ENCODE assay signal across 10 cellular contexts in the genomic region with DNA sequence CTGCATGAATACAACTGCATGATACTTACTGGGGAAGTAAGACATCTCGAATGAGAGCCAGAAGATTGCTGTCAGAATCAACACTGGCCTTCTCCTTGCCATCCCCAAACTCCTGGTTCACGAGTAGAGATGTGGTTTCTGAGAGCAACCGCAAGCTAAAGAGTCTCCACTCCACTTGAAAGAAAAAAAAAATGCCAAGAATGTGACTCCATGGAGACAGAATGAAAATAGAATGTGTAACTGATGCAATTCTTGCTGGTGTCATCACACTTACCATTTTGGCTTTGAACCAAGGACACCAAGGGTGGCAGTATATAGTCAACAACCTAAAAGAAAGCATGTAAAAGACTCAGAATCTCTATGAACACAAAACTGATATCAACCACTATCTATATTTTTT.
A peak's percentile ranks its signal among the peaks of the same experiment; 100 is the strongest.
DNase-seq lines count a peak whose midpoint lies in the region; ATAC-seq and TF ChIP-seq lines count a peak whose summit lies in the region.
"Had no signal": no experiment of that assay in that cellular context is flagged by ENCODE, and none has a peak within 500 bp of the region (broad histone marks: within the 10 kb centered on the region; RNA-seq: fewer than 3 reads in every experiment).

No MANE protein-coding gene starts in this region.

- DNase-seq in ELR (ENCODE audit: low read depth) (peak; percentile 87), NT2/D1 (ENCODE audit: low read depth, low spot score) (peak; percentile 39), epithelial cell of proximal tubule (ENCODE audit: low read depth) (peak; percentile 95), osteocyte (ENCODE audit: extremely low spot score, unreplicated experiment) (no peak), nucleus accumbens (lab: John Stamatoyannopoulos, UW) (no peak), NCI-H510A (lab: John Stamatoyannopoulos, UW) (no peak)
- DNase-seq in activated CD8-positive, alpha-beta T cell treated with anti-CD3 and anti-CD28 coated beads for 36 hours: no peak
- DNase-seq: activated naive CD4-positive, alpha-beta T cell treated with Interleukin-2 at 50 U/mL for 16 hours; Peyer's patch had no signal

- peaks cover 5% of the 10 kb centered on the region; the same call in 1 of the 2 replicates for H3K9me3 ChIP-seq in NT2/D1 (ENCODE audit: insufficient read depth, low read length)
- H3K9me3 ChIP-seq: Peyer's patch had no signal

- peak overlapping the region; percentile 84 for H3K27ac Mint-ChIP-seq in osteocyte (ENCODE audit: unreplicated experiment)
- no peak overlapping the region for H3K27ac Mint-ChIP-seq in activated CD8-positive, alpha-beta T cell treated with anti-CD3 and anti-CD28 coated beads for 36 hours

- CTCF ChIA-PET in activated CD8-positive, alpha-beta T cell treated with anti-CD3 and anti-CD28 coated beads for 36 hours (lab: Charles Lee): no interaction called here

- TF ChIP-seq CTCF in epithelial cell of proximal tubule (conservative IDR thresholded peaks at IDR 0.05; ENCODE audit: low read depth, low read length) (no peak), osteocyte (IDR thresholded peaks at IDR 0.05) (no peak)
- TF ChIP-seq CTCF in activated CD8-positive, alpha-beta T cell treated with anti-CD3 and anti-CD28 coated beads for 36 hours (IDR thresholded peaks at IDR 0.05): no peak

- no peaks in the 10 kb centered on the region for H3K36me3 ChIP-seq in NT2/D1 (ENCODE audit: insufficient read depth, insufficient read length, low read length)
- H3K36me3 ChIP-seq: Peyer's patch had no signal

- H3K27me3 Mint-ChIP-seq in osteocyte (ENCODE audit: unreplicated experiment): no peaks in the 10 kb centered on the region
- H3K27me3 Mint-ChIP-seq in activated CD8-positive, alpha-beta T cell treated with anti-CD3 and anti-CD28 coated beads for 36 hours: no peaks in the 10 kb centered on the region

- H3K9me3 Mint-ChIP-seq in osteocyte (ENCODE audit: unreplicated experiment): no peaks in the 10 kb centered on the region
- H3K9me3 Mint-ChIP-seq in activated CD8-positive, alpha-beta T cell treated with anti-CD3 and anti-CD28 coated beads for 36 hours: no peaks in the 10 kb centered on the region

- no peak overlapping the region for H3K9ac ChIP-seq in NT2/D1 (ENCODE audit: insufficient read length, low read depth)

- no peaks in the 10 kb centered on the region for H3K4me1 ChIP-seq in NT2/D1 (ENCODE audit: insufficient read depth, insufficient read length)
- H3K4me1 ChIP-seq: Peyer's patch had no signal

- no peaks in the 10 kb centered on the region for H3K36me3 Mint-ChIP-seq in osteocyte (ENCODE audit: unreplicated experiment)
- H3K36me3 Mint-ChIP-seq in activated CD8-positive, alpha-beta T cell treated with anti-CD3 and anti-CD28 coated beads for 36 hours (ENCODE audit: low read depth): no peaks in the 10 kb centered on the region

- peaks cover 36% of the 10 kb centered on the region for H3K4me1 Mint-ChIP-seq in osteocyte (ENCODE audit: unreplicated experiment)
- no peaks in the 10 kb centered on the region for H3K4me1 Mint-ChIP-seq in activated CD8-positive, alpha-beta T cell treated with anti-CD3 and anti-CD28 coated beads for 36 hours (ENCODE audit: low read depth)

- POLR2A ChIA-PET in activated CD8-positive, alpha-beta T cell treated with anti-CD3 and anti-CD28 coated beads for 36 hours (lab: Charles Lee): no interaction called here

- ATAC-seq in activated CD8-positive, alpha-beta T cell treated with anti-CD3 and anti-CD28 coated beads for 36 hours: no peak
- ATAC-seq in HG03565 (IDR thresholded peaks at IDR 0.05; ENCODE audit: unreplicated experiment): no peak

- no peak overlapping the region for H3K4me3 ChIP-seq in NT2/D1 (ENCODE audit: insufficient read length, low read depth)
- H3K4me3 ChIP-seq in epithelial cell of proximal tubule (ENCODE audit: low read depth, low read length): no peak overlapping the region
- H3K4me3 ChIP-seq: Peyer's patch had no signal

- no peaks in the 10 kb centered on the region for H3K27me3 ChIP-seq in NT2/D1 (ENCODE audit: insufficient read depth, insufficient read length)
- H3K27me3 ChIP-seq: Peyer's patch had no signal

- H3K4me3 Mint-ChIP-seq in osteocyte (ENCODE audit: unreplicated experiment): no peak overlapping the region
- H3K4me3 Mint-ChIP-seq in activated CD8-positive, alpha-beta T cell treated with anti-CD3 and anti-CD28 coated beads for 36 hours: no peak overlapping the region

- intact Hi-C loops in activated CD8-positive, alpha-beta T cell treated with anti-CD3 and anti-CD28 coated beads for 36 hours (cut with micrococcal nuclease): no loop called here

Comparison
In these comparisons a context has a peak if more than half of its experiments do, and no peak if none do; other contexts are left out.
1. DNase-seq: peak in ELR (single experiment), NT2/D1 (single experiment) and epithelial cell of proximal tubule (single experiment); none in osteocyte (single experiment), nucleus accumbens (0 of 56), NCI-H510A (single experiment) and activated CD8-positive, alpha-beta T cell treated with anti-CD3 and anti-CD28 coated beads for 36 hours (single experiment).